ENCODE assay signal across 19 cellular contexts in the genomic region with DNA sequence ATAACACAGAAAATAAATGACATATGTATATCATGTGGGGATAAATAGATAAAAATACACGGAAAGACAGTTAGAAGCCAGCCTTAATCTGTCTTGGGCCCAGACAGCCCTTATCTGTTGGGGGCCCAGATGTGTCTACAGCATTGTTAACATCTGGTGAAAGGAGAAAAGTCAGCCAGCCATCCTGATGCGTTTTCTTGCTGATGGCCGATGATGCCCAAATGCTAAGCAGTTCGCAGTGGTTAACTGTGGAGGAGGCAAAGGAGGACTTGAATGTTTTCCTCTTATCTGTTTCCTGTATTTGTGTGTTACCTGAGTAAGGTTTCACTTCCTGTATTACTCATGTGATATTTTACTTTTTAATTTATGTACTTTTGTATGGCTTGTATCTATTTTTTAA. TPM values are rescaled to one million over a fixed set of nuclear protein-coding genes. Genes with fewer than 3 reads are reported as not detected.
DNase-seq lines count a peak whose midpoint lies in the region; ATAC-seq, FAIRE-seq and TF ChIP-seq lines count a peak whose summit lies in the region.
"Had no signal": no experiment of that assay in that cellular context is flagged by ENCODE, and none has a peak within 500 bp of the region (broad histone marks: within the 10 kb centered on the region; RNA-seq: fewer than 3 reads in every experiment).

No MANE protein-coding gene starts in this region.

- CTCF ChIA-PET in activated CD4-positive, alpha-beta T cell treated with anti-CD3 and anti-CD28 coated beads for 36 hours (lab: Charles Lee), result no interaction called here
- CTCF ChIA-PET in CD8-positive, alpha-beta T cell (lab: Charles Lee), result no interaction called here
- CTCF ChIA-PET in HEK293T (lab: Yijun Ruan, JAX), result no interaction called here

- H3K27ac Mint-ChIP-seq in activated CD4-positive, alpha-beta T cell treated with anti-CD3 and anti-CD28 coated beads for 36 hours, result no peak overlapping the region
- H3K27ac Mint-ChIP-seq in CD8-positive, alpha-beta T cell, result peak overlapping the region; percentile 66
- no peak overlapping the region for H3K27ac Mint-ChIP-seq in T-helper 2 cell treated with Interferon-gamma antibody and Interleukin-4, amounts not matched to agents 5 μg/mL and 100 μg/mL, for 36 hours
- H3K27ac Mint-ChIP-seq: activated T-helper 1 cell treated with anti-CD3 and anti-CD28 coated beads, Interleukin-12 subunit alpha, Interleukin-12 subunit beta, Interleukin-2, Interleukin-4 antibody, amounts not matched to agents 30 ng/mL and 10 ng/mL and 1 ng/mL, durations not matched to agents 14 hours and 24 hours and 36 hours; dendritic cell treated with granulocyte-macrophage colony-stimulating factor and Interleukin-4, amounts not matched to agents 40 ng/mL and 50 ng/mL, for 4 days had no signal

- intact Hi-C loops in activated CD4-positive, alpha-beta T cell treated with anti-CD3 and anti-CD28 coated beads for 36 hours (cut with DNase I, micrococcal nuclease), result loop anchor here (2.0 kb wide), 2 partner anchors 100 to 164 kb away; a partner anchor contains a TSS
- intact Hi-C loops in CD8-positive, alpha-beta T cell (cut with DNase I, micrococcal nuclease), result loop anchor here in 1 of 2 experiments (10.0 kb wide), 1 partner anchor 164 kb away; no protein-coding TSS in a partner anchor

- H3K4me1 ChIP-seq in CD8-positive, alpha-beta T cell (ENCODE audit: insufficient read depth, low read length), result peaks cover 16% of the 10 kb centered on the region

- no peaks in the 10 kb centered on the region for H3K9me3 ChIP-seq in CD8-positive, alpha-beta T cell (ENCODE audit: low read length)
- H3K9me3 ChIP-seq: esophagus muscularis mucosa, mucosa of descending colon had no signal

- H3K27me3 Mint-ChIP-seq in activated CD4-positive, alpha-beta T cell treated with anti-CD3 and anti-CD28 coated beads for 36 hours, result peaks cover 9% of the 10 kb centered on the region
- peaks cover 5% of the 10 kb centered on the region for H3K27me3 Mint-ChIP-seq in CD8-positive, alpha-beta T cell (ENCODE audit: low read depth)
- peaks cover 7% of the 10 kb centered on the region for H3K27me3 Mint-ChIP-seq in T-helper 2 cell treated with Interferon-gamma antibody and Interleukin-4, amounts not matched to agents 5 μg/mL and 100 μg/mL, for 36 hours (ENCODE audit: low read depth)

- no peaks in the 10 kb centered on the region for H3K27me3 ChIP-seq in CD8-positive, alpha-beta T cell (ENCODE audit: insufficient read depth, low read length)
- peaks cover 3% of the 10 kb centered on the region for H3K27me3 ChIP-seq in bronchial epithelial cell (ENCODE audit: control insufficient read depth, insufficient read depth, low read length)

- no peaks in the 10 kb centered on the region for H3K36me3 ChIP-seq in CD8-positive, alpha-beta T cell (ENCODE audit: insufficient read depth, low read length)
- no peaks in the 10 kb centered on the region for H3K36me3 ChIP-seq in bronchial epithelial cell (ENCODE audit: control insufficient read depth, insufficient read depth, low read length)
- H3K36me3 ChIP-seq: esophagus muscularis mucosa had no signal

- POLR2A ChIA-PET in activated CD4-positive, alpha-beta T cell treated with anti-CD3 and anti-CD28 coated beads for 36 hours (lab: Charles Lee), result no interaction called here
- POLR2A ChIA-PET in CD8-positive, alpha-beta T cell (lab: Charles Lee), result no interaction called here
- POLR2A ChIA-PET in HEK293T (lab: Yijun Ruan, JAX), result no interaction called here

- TF ChIP-seq CTCF in CD8-positive, alpha-beta T cell (IDR thresholded peaks at IDR 0.05), result no peak
- TF ChIP-seq CTCF in bronchial epithelial cell (IDR thresholded peaks at IDR 0.05; ENCODE audit: insufficient read depth, low read length, severe bottlenecking), result no peak

- DNase-seq in activated CD4-positive, alpha-beta T cell treated with anti-CD3 and anti-CD28 coated beads for 36 hours, result peak; percentile 38
- no peak for DNase-seq in activated CD4-positive, alpha-beta T cell treated with anti-CD3 and anti-CD28 coated beads for 1 hour
- peak in 2 of 7 experiments; percentile 19 to 51 for DNase-seq in CD8-positive, alpha-beta T cell
- peak; percentile 23 for DNase-seq in T-helper 2 cell treated with Interferon-gamma antibody and Interleukin-4, amounts not matched to agents 5 μg/mL and 100 μg/mL, for 36 hours (ENCODE audit: low spot score)
- DNase-seq in bronchial epithelial cell (ENCODE audit: low read depth), result peak; percentile 40
- DNase-seq in amniotic stem cell (lab: John Stamatoyannopoulos, UW), result no peak
- no peak for DNase-seq in HEK293T (ENCODE audit: extremely low spot score)
- DNase-seq: HCEC 1CT, kidney glomerular epithelial cell, NCI-H187 treated with DMSO at 0.1 percent for 48 hours, NCI-H524 treated with DMSO at 0.1 percent for 48 hours had no signal

- no peak for FAIRE-seq in bronchial epithelial cell (lab: Jason Lieb, UNC)
- FAIRE-seq: urothelium cell line had no signal

- ATAC-seq in activated CD4-positive, alpha-beta T cell treated with anti-CD3 and anti-CD28 coated beads for 36 hours, result peak; percentile 78
- ATAC-seq in CD8-positive, alpha-beta T cell, result no peak
- ATAC-seq in GM21786 (IDR thresholded peaks at IDR 0.05; ENCODE audit: unreplicated experiment), result no peak

- no peak overlapping the region for H3K4me3 ChIP-seq in CD8-positive, alpha-beta T cell (ENCODE audit: low read depth, low read length)
- H3K4me3 ChIP-seq in bronchial epithelial cell (ENCODE audit: low read depth, low read length), result no peak overlapping the region
- H3K4me3 ChIP-seq: esophagus muscularis mucosa, mucosa of descending colon, skin epidermis had no signal

- no peaks in the 10 kb centered on the region for H3K36me3 Mint-ChIP-seq in activated CD4-positive, alpha-beta T cell treated with anti-CD3 and anti-CD28 coated beads for 36 hours (ENCODE audit: low read depth)
- H3K36me3 Mint-ChIP-seq in CD8-positive, alpha-beta T cell, result no peaks in the 10 kb centered on the region
- no peaks in the 10 kb centered on the region for H3K36me3 Mint-ChIP-seq in T-helper 2 cell treated with Interferon-gamma antibody and Interleukin-4, amounts not matched to agents 5 μg/mL and 100 μg/mL, for 36 hours (ENCODE audit: low read depth)

- no peaks in the 10 kb centered on the region for H3K9me3 Mint-ChIP-seq in activated CD4-positive, alpha-beta T cell treated with anti-CD3 and anti-CD28 coated beads for 36 hours (ENCODE audit: low read depth)
- no peaks in the 10 kb centered on the region for H3K9me3 Mint-ChIP-seq in CD8-positive, alpha-beta T cell
- H3K9me3 Mint-ChIP-seq in T-helper 2 cell treated with Interferon-gamma antibody and Interleukin-4, amounts not matched to agents 5 μg/mL and 100 μg/mL, for 36 hours, result no peaks in the 10 kb centered on the region
- H3K9me3 Mint-ChIP-seq: activated T-helper 1 cell treated with anti-CD3 and anti-CD28 coated beads, Interleukin-12 subunit alpha, Interleukin-12 subunit beta, Interleukin-2, Interleukin-4 antibody, amounts not matched to agents 30 ng/mL and 10 ng/mL and 1 ng/mL, durations not matched to agents 14 hours and 24 hours and 36 hours; dendritic cell treated with granulocyte-macrophage colony-stimulating factor and Interleukin-4, amounts not matched to agents 40 ng/mL and 50 ng/mL, for 4 days had no signal

- no peak overlapping the region for H3K4me3 Mint-ChIP-seq in activated CD4-positive, alpha-beta T cell treated with anti-CD3 and anti-CD28 coated beads for 36 hours
- H3K4me3 Mint-ChIP-seq in CD8-positive, alpha-beta T cell, result no peak overlapping the region
- no peak overlapping the region for H3K4me3 Mint-ChIP-seq in T-helper 2 cell treated with Interferon-gamma antibody and Interleukin-4, amounts not matched to agents 5 μg/mL and 100 μg/mL, for 36 hours
- H3K4me3 Mint-ChIP-seq: activated T-helper 1 cell treated with anti-CD3 and anti-CD28 coated beads, Interleukin-12 subunit alpha, Interleukin-12 subunit beta, Interleukin-2, Interleukin-4 antibody, amounts not matched to agents 30 ng/mL and 10 ng/mL and 1 ng/mL, durations not matched to agents 14 hours and 24 hours and 36 hours; dendritic cell treated with granulocyte-macrophage colony-stimulating factor and Interleukin-4, amounts not matched to agents 40 ng/mL and 50 ng/mL, for 4 days had no signal

- H3K4me1 Mint-ChIP-seq in activated CD4-positive, alpha-beta T cell treated with anti-CD3 and anti-CD28 coated beads for 36 hours, result peaks cover 21% of the 10 kb centered on the region
- peaks cover 30% of the 10 kb centered on the region for H3K4me1 Mint-ChIP-seq in CD8-positive, alpha-beta T cell (ENCODE audit: low read depth)
- H3K4me1 Mint-ChIP-seq in T-helper 2 cell treated with Interferon-gamma antibody and Interleukin-4, amounts not matched to agents 5 μg/mL and 100 μg/mL, for 36 hours (ENCODE audit: low read depth), result peaks cover 14% of the 10 kb centered on the region

- H3K27ac ChIP-seq in CD8-positive, alpha-beta T cell (ENCODE audit: low read depth, low read length), result no peak overlapping the region
- H3K27ac ChIP-seq: esophagus muscularis mucosa had no signal

TF ChIP-seq in HEK293T, 16 proteins besides CTCF, POLR2A, EP300 and RAD21:
- TF ChIP-seq L3MBTL2 (conservative IDR thresholded peaks at IDR 0.05) (no peak), ZNF384 (IDR thresholded peaks at IDR 0.05) (no peak), LEF1 (IDR thresholded peaks at IDR 0.05; ENCODE audit: borderline replicate concordance) (no peak), CTBP1 (IDR thresholded peaks at IDR 0.05; ENCODE audit: borderline replicate concordance) (no peak), SUZ12 (IDR thresholded peaks at IDR 0.05) (no peak), FOXM1 (IDR thresholded peaks at IDR 0.05; ENCODE audit: borderline replicate concordance) (no peak)
TF ChIP-seq in HEK293T: peak in this region for 0.

RNA-seq across cellular contexts. Expression of a gene that starts 46.2 kb away (rescaled TPM):
- not detected for total RNA-seq in activated CD4-positive, alpha-beta T cell treated with anti-CD3 and anti-CD28 coated beads for 36 hours
- total RNA-seq in CD8-positive, alpha-beta T cell, result not detected
- total RNA-seq in bronchial epithelial cell, result under 0.01 TPM in 1 of 2 replicates, not detected in the other
- total RNA-seq: A673 had no signal

Comparison
In these comparisons a context has a peak if more than half of its experiments do, and no peak if none do; other contexts are left out.
1. DNase-seq: peak in activated CD4-positive, alpha-beta T cell treated with anti-CD3 and anti-CD28 coated beads for 36 hours (single experiment), T-helper 2 cell treated with Interferon-gamma antibody and Interleukin-4, amounts not matched to agents 5 μg/mL and 100 μg/mL, for 36 hours (single experiment) and bronchial epithelial cell (single experiment); none in activated CD4-positive, alpha-beta T cell treated with anti-CD3 and anti-CD28 coated beads for 1 hour (single experiment), amniotic stem cell (single experiment) and HEK293T (single experiment).